ENCODE assay signal across 14 cellular contexts in genomic region chr14:70754989-70755388, GRCh38. TPM values are rescaled to one million over a fixed set of nuclear protein-coding genes. Genes with fewer than 3 reads are reported as not detected.
DNase-seq lines count a peak whose midpoint lies in the region; ATAC-seq and TF ChIP-seq lines count a peak whose summit lies in the region.
"Had no signal": no experiment of that assay in that cellular context is flagged by ENCODE, and none has a peak within 500 bp of the region (broad histone marks: within the 10 kb centered on the region; RNA-seq: fewer than 3 reads in every experiment).

No MANE protein-coding gene starts in this region.

- 4% methylated on average over 3 of the region's 3 CpGs for WGBS in mammary epithelial cell (ENCODE audit: low coverage, missing lambda C conversion rate)
- WGBS in lung, 2 donors: 61 to 91% methylated on average over 3 of the region's 3 CpGs

- no peak overlapping the region for H3K4me3 Mint-ChIP-seq in activated naive CD4-positive, alpha-beta T cell treated with anti-CD3 and anti-CD28 coated beads, Interleukin-2, amount 10 ng/mL, durations not matched to agents 7 days and 5 days
- no peak overlapping the region for H3K4me3 Mint-ChIP-seq in natural killer cell
- H3K4me3 Mint-ChIP-seq: activated CD8-positive, alpha-beta T cell treated with anti-CD3 and anti-CD28 coated beads, Interleukin-2, amount 10 ng/mL, durations not matched to agents 7 days and 5 days; activated naive CD8-positive, alpha-beta T cell treated with anti-CD3 and anti-CD28 coated beads, Interleukin-2, amount 50 U/mL, for 24 hours; IgD-negative memory B cell had no signal

- no peak overlapping the region for H2AFZ ChIP-seq in mammary epithelial cell (ENCODE audit: low read depth, low read length)

- no peaks in the 10 kb centered on the region for H3K4me1 Mint-ChIP-seq in activated naive CD4-positive, alpha-beta T cell treated with anti-CD3 and anti-CD28 coated beads, Interleukin-2, amount 10 ng/mL, durations not matched to agents 7 days and 5 days
- no peaks in the 10 kb centered on the region for H3K4me1 Mint-ChIP-seq in natural killer cell
- H3K4me1 Mint-ChIP-seq: activated naive CD8-positive, alpha-beta T cell treated with anti-CD3 and anti-CD28 coated beads, Interleukin-2, amount 50 U/mL, for 24 hours; IgD-negative memory B cell had no signal

- DNase-seq in Caki2 (ENCODE audit: low read depth) (peak; percentile 80), NCI-H2171 (lab: John Stamatoyannopoulos, UW) (peak; percentile 92), mammary epithelial cell (peak; percentile 91), lung (ENCODE audit: low spot score) (peak; percentile 87), natural killer cell (no peak), NCI-H1048 (lab: John Stamatoyannopoulos, UW) (no peak)
- no peak for DNase-seq in activated naive CD4-positive, alpha-beta T cell treated with anti-CD3 and anti-CD28 coated beads, Interleukin-2, amount 10 ng/mL, durations not matched to agents 7 days and 5 days
- DNase-seq: activated CD8-positive, alpha-beta T cell treated with anti-CD3 and anti-CD28 coated beads, Interleukin-2, amount 10 ng/mL, durations not matched to agents 7 days and 5 days; activated naive CD8-positive, alpha-beta T cell treated with anti-CD3 and anti-CD28 coated beads, Interleukin-2, amount 50 U/mL, for 24 hours; C1 segment of cervical spinal cord; posterior cingulate gyrus had no signal

- H3K4me2 ChIP-seq in mammary epithelial cell (ENCODE audit: insufficient read depth, low read depth, low read length): peak overlapping the region; percentile 67

- peaks cover 4% of the 10 kb centered on the region for H3K36me3 Mint-ChIP-seq in activated naive CD4-positive, alpha-beta T cell treated with anti-CD3 and anti-CD28 coated beads, Interleukin-2, amount 10 ng/mL, durations not matched to agents 7 days and 5 days
- H3K36me3 Mint-ChIP-seq in natural killer cell: no peaks in the 10 kb centered on the region

- H3K27ac ChIP-seq in mammary epithelial cell (ENCODE audit: insufficient read depth, low read depth, low read length) (peak overlapping the region; percentile 88), lung (ENCODE audit: low read depth in 1 of 2, low read length in 1 of 2) (peak overlapping the region in 1 of 2 donors; percentile 72)
- H3K27ac ChIP-seq: thoracic aorta had no signal

- no peaks in the 10 kb centered on the region for H3K27me3 Mint-ChIP-seq in activated naive CD4-positive, alpha-beta T cell treated with anti-CD3 and anti-CD28 coated beads, Interleukin-2, amount 10 ng/mL, durations not matched to agents 7 days and 5 days
- no peaks in the 10 kb centered on the region for H3K27me3 Mint-ChIP-seq in natural killer cell (ENCODE audit: low read depth in 2 of 2)
- H3K27me3 Mint-ChIP-seq: activated naive CD8-positive, alpha-beta T cell treated with anti-CD3 and anti-CD28 coated beads, Interleukin-2, amount 50 U/mL, for 24 hours; IgD-negative memory B cell had no signal

- no peaks in the 10 kb centered on the region for H3K9me3 ChIP-seq in mammary epithelial cell (replicated peaks; ENCODE audit: insufficient read depth, low read length)
- no peaks in the 10 kb centered on the region for H3K9me3 ChIP-seq in lung (ENCODE audit: control insufficient read depth in 2 of 2, insufficient read depth in 1 of 2, low read length in 1 of 2)
- H3K9me3 ChIP-seq: thoracic aorta had no signal

- H3K27me3 ChIP-seq in mammary epithelial cell (ENCODE audit: insufficient read depth, low read length) (no peaks in the 10 kb centered on the region), lung (ENCODE audit: control insufficient read depth, insufficient read depth) (no peaks in the 10 kb centered on the region)

- H3K79me2 ChIP-seq in mammary epithelial cell (ENCODE audit: insufficient read depth, low read length): peaks cover 58% of the 10 kb centered on the region

- peak overlapping the region; percentile 66 for H3K9ac ChIP-seq in mammary epithelial cell (ENCODE audit: insufficient read depth, low read length)

- dilution Hi-C loops in mammary epithelial cell (cut with HindIII; ENCODE audit: low sequenced_read_pairs): no loop called here

- no TSS peak for BruUV-seq in mammary epithelial cell (replicated peaks; lab: Mats Ljungman, UMichigan)

- no peaks in the 10 kb centered on the region for H3K9me3 Mint-ChIP-seq in activated naive CD4-positive, alpha-beta T cell treated with anti-CD3 and anti-CD28 coated beads, Interleukin-2, amount 10 ng/mL, durations not matched to agents 7 days and 5 days
- H3K9me3 Mint-ChIP-seq in natural killer cell: no peaks in the 10 kb centered on the region
- H3K9me3 Mint-ChIP-seq: activated naive CD8-positive, alpha-beta T cell treated with anti-CD3 and anti-CD28 coated beads, Interleukin-2, amount 50 U/mL, for 24 hours; IgD-negative memory B cell had no signal

- H3K4me1 ChIP-seq in mammary epithelial cell (ENCODE audit: insufficient read depth, low read length): peaks cover 37% of the 10 kb centered on the region
- peaks cover 0 to 2% of the 10 kb centered on the region in 2 donors for H3K4me1 ChIP-seq in lung (ENCODE audit: control insufficient read depth in 2 of 2, insufficient read depth in 2 of 2, low read length in 2 of 2)

- intact Hi-C loops in mammary epithelial cell (cut with micrococcal nuclease) (loop anchor here (1.0 to 2.0 kb wide), 6 partner anchors 15 to 217 kb away; partner anchors contain the start of gene MAP3K9), natural killer cell (cut with micrococcal nuclease) (no loop called here)

- TF ChIP-seq CTCF in mammary epithelial cell (conservative IDR thresholded peaks at IDR 0.05 in 1 of 2, IDR thresholded peaks at IDR 0.05 in 1 of 2; ENCODE audit: extremely low read depth in 1 of 2, insufficient read depth in 1 of 2, low read depth in 1 of 2, low read length in 2 of 2) (peak in 1 of 2 donors; percentile 7), lung (IDR thresholded peaks at IDR 0.05; ENCODE audit: control extremely low read depth, extremely low read depth) (no peak), natural killer cell (IDR thresholded peaks at IDR 0.05) (no peak)

- in situ Hi-C loops in Caki2 (cut with HindIII; ENCODE audit: low pct_unique_long_range_greater_than_20kb, low sequenced_read_pairs): no loop called here
- in situ Hi-C loops in mammary epithelial cell (cut with MboI; ENCODE audit: low sequenced_read_pairs in 2 of 2): no loop called here

- H3K27ac Mint-ChIP-seq in activated naive CD4-positive, alpha-beta T cell treated with anti-CD3 and anti-CD28 coated beads, Interleukin-2, amount 10 ng/mL, durations not matched to agents 7 days and 5 days: no peak overlapping the region
- no peak overlapping the region for H3K27ac Mint-ChIP-seq in natural killer cell
- H3K27ac Mint-ChIP-seq: activated CD8-positive, alpha-beta T cell treated with anti-CD3 and anti-CD28 coated beads, Interleukin-2, amount 10 ng/mL, durations not matched to agents 7 days and 5 days; activated naive CD8-positive, alpha-beta T cell treated with anti-CD3 and anti-CD28 coated beads, Interleukin-2, amount 50 U/mL, for 24 hours; IgD-negative memory B cell had no signal

- CTCF ChIA-PET in mammary epithelial cell (lab: Charles Lee; ENCODE audit: low non-redundant PET): interaction anchor here (0.6 to 0.7 kb wide), 2 partner anchors 310 to 1345 kb away, joined by 3 to 5 read pairs; no protein-coding TSS in a partner anchor
- CTCF ChIA-PET in activated naive CD4-positive, alpha-beta T cell treated with anti-CD3 and anti-CD28 coated beads, Interleukin-2, amount 10 ng/mL, durations not matched to agents 7 days and 5 days (lab: Charles Lee): no interaction called here

- no peaks in the 10 kb centered on the region for H4K20me1 ChIP-seq in mammary epithelial cell (ENCODE audit: insufficient read depth, low read length)

- H3K36me3 ChIP-seq in mammary epithelial cell (ENCODE audit: insufficient read depth, low read length) (peaks cover 6% of the 10 kb centered on the region), lung (ENCODE audit: control insufficient read depth in 2 of 2, insufficient read depth in 2 of 2, low read length in 2 of 2) (no peaks in the 10 kb centered on the region)
- H3K36me3 ChIP-seq: thoracic aorta had no signal

- ATAC-seq in lung (ENCODE audit: insufficient read depth, low FRiP score) (peak; percentile 79), natural killer cell (no peak), GM18907 (IDR thresholded peaks at IDR 0.05; ENCODE audit: unreplicated experiment) (no peak)
- ATAC-seq: activated CD8-positive, alpha-beta T cell treated with anti-CD3 and anti-CD28 coated beads, Interleukin-2, amount 10 ng/mL, durations not matched to agents 7 days and 5 days; activated naive CD8-positive, alpha-beta T cell treated with anti-CD3 and anti-CD28 coated beads, Interleukin-2, amount 50 U/mL, for 24 hours had no signal

- H3K4me3 ChIP-seq in mammary epithelial cell (replicated peaks in 1 of 3; ENCODE audit: insufficient read depth in 1 of 3, low read depth in 2 of 3, low read length in 3 of 3) (no peak overlapping the region), lung (no peak overlapping the region)
- H3K4me3 ChIP-seq: thoracic aorta had no signal

RNA-seq across cellular contexts. Expression of gene MAP3K9, which starts 54.3 kb away (rescaled TPM):
- total RNA-seq in Caki2 (2014; rRNA removed; shearing (Covaris generic); ENCODE audit: low replicate concordance): 3.5 and 7.2 TPM in 2 replicates
- total RNA-seq in mammary epithelial cell (10 to 100 TPM; 24.3 to 38.9 TPM), lung (10 to 100 TPM in 1 of 2 donors, 1 to 10 TPM in 1; 5.4 to 14.0 TPM), natural killer cell (1 to 10 TPM; 3.6 to 7.9 (median 3.8) TPM)
- polyA plus RNA-seq in mammary epithelial cell (17.6 TPM), lung (1 to 10 TPM; 2.3 to 3.1 TPM)
- polyA minus RNA-seq in mammary epithelial cell: 67.4 TPM

Comparison
In these comparisons a context has a peak if more than half of its experiments do, and no peak if none do; other contexts are left out.
1. DNase-seq: peak in Caki2 (single experiment), NCI-H2171 (single experiment), mammary epithelial cell (single experiment) and lung (single experiment); none in activated naive CD4-positive, alpha-beta T cell treated with anti-CD3 and anti-CD28 coated beads, Interleukin-2, amount 10 ng/mL, durations not matched to agents 7 days and 5 days (single experiment), natural killer cell (single experiment) and NCI-H1048 (single experiment).